In the genomic region with DNA sequence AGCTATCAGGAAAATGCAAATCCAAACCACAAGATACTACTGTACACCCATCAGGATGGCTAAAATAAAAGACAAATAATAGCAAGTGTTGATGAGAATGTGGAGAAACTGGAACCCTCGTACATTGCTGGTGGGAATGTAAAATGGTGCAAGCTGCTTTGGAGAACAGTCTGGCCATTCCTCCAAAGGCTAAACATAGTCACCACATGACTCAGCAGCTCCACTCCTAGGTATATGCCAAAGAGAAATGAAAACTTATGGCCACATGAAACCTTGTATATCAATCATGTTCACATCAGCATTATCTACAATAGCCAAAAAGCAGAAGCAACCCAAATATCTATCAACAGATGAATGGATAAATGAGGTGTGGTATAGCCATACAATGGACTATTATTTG, we compare ENCODE assay signal across 27 cellular contexts. TPM values are rescaled to one million over a fixed set of nuclear protein-coding genes. Genes with fewer than 3 reads are reported as not detected.
DNase-seq lines count a peak whose midpoint lies in the region; ATAC-seq and TF ChIP-seq lines count a peak whose summit lies in the region.
"Had no signal": no experiment of that assay in that cellular context is flagged by ENCODE, and none has a peak within 500 bp of the region (broad histone marks: within the 10 kb centered on the region; RNA-seq: fewer than 3 reads in every experiment).

No MANE protein-coding gene starts in this region.

- no peaks in the 10 kb centered on the region for H3F3A ChIP-seq in PC-3 (ENCODE audit: low read length, unreplicated experiment)

- intact Hi-C loops in PC-3 (cut with micrococcal nuclease) (loop anchor here (10.0 kb wide), 1 partner anchor 78 kb away; no protein-coding TSS in a partner anchor), ascending aorta (cut with DNase I) (loop anchor here (5.0 kb wide), 2 partner anchors 35 to 245 kb away; no protein-coding TSS in a partner anchor)

- CTCF ChIA-PET in PC-3 (lab: Charles Lee), result no interaction called here

- H3K27ac ChIP-seq in PC-3 (ENCODE audit: low read length), result no peak overlapping the region
- H3K27ac ChIP-seq in osteoblast (ENCODE audit: low read depth, low read length), result peak overlapping the region; percentile 18
- H3K27ac ChIP-seq in ascending aorta, result no peak overlapping the region
- H3K27ac ChIP-seq: parathyroid adenoma, right lobe of liver, SJCRH30, thoracic aorta had no signal

- no peaks in the 10 kb centered on the region for H3K9me2 ChIP-seq in PC-3 (replicated peaks; ENCODE audit: low read length)

- no peak overlapping the region for H3K4me3 Mint-ChIP-seq in mesothelial cell of epicardium
- H3K4me3 Mint-ChIP-seq: activated CD4-positive, alpha-beta T cell treated with anti-CD3 and anti-CD28 coated beads for 36 hours; activated T-cell treated with anti-CD3 and anti-CD28 coated beads, Interleukin-2, amount 50 U/mL, for 24 hours; CD14-positive monocyte; nephron progenitor cell had no signal

- H2AFZ ChIP-seq in PC-3 (ENCODE audit: low read length) (no peak overlapping the region), osteoblast (ENCODE audit: low read length) (no peak overlapping the region)
- H2AFZ ChIP-seq: parathyroid adenoma had no signal

- H3K4me1 ChIP-seq in PC-3 (ENCODE audit: insufficient read depth, low read length) (peaks cover 16% of the 10 kb centered on the region), osteoblast (ENCODE audit: insufficient read depth, low read length) (peaks cover 29% of the 10 kb centered on the region), ascending aorta (peaks cover 0 to 5% of the 10 kb centered on the region in 2 donors)
- H3K4me1 ChIP-seq: parathyroid adenoma, SJCRH30 had no signal

- H3K27me3 ChIP-seq in PC-3 (ENCODE audit: low read length) (no peaks in the 10 kb centered on the region), osteoblast (ENCODE audit: insufficient read depth, low read length) (no peaks in the 10 kb centered on the region), ascending aorta (no peaks in the 10 kb centered on the region)
- H3K27me3 ChIP-seq: right lobe of liver, SJCRH30 had no signal

- no TSS peak for BruUV-seq in PC-3 (replicated peaks; lab: Mats Ljungman, UMichigan)

- POLR2A ChIA-PET in PC-3 (lab: Charles Lee; ENCODE audit: unreplicated experiment), result no interaction called here

- H3K79me2 ChIP-seq in PC-3 (ENCODE audit: low read length) (no peaks in the 10 kb centered on the region), osteoblast (ENCODE audit: insufficient read depth, low read length) (no peaks in the 10 kb centered on the region)

- ATAC-seq in PC-3 (no peak), GM21723 (IDR thresholded peaks at IDR 0.05; ENCODE audit: unreplicated experiment) (no peak)
- ATAC-seq: activated CD4-positive, alpha-beta T cell treated with anti-CD3 and anti-CD28 coated beads for 36 hours; Panc1; right lobe of liver had no signal

- no peak for TF ChIP-seq CTCF in PC-3 (conservative IDR thresholded peaks at IDR 0.05; ENCODE audit: low read depth, low read length)
- TF ChIP-seq CTCF in choroid plexus epithelial cell (conservative IDR thresholded peaks at IDR 0.05; ENCODE audit: low read depth, low read length), result no peak
- TF ChIP-seq CTCF in osteoblast (IDR thresholded peaks at IDR 0.05; ENCODE audit: extremely low read depth, low read depth, low read length), result no peak
- TF ChIP-seq CTCF in ascending aorta (IDR thresholded peaks at IDR 0.05), result no peak
- no peak for TF ChIP-seq CTCF in mesothelial cell of epicardium (IDR thresholded peaks at IDR 0.05; ENCODE audit: unreplicated experiment)

- no peaks in the 10 kb centered on the region for H3K4me1 Mint-ChIP-seq in mesothelial cell of epicardium
- H3K4me1 Mint-ChIP-seq: activated CD4-positive, alpha-beta T cell treated with anti-CD3 and anti-CD28 coated beads for 36 hours; CD14-positive monocyte had no signal

- H3K4me3 ChIP-seq in PC-3 (ENCODE audit: low read length) (no peak overlapping the region), choroid plexus epithelial cell (ENCODE audit: low read depth, low read length) (no peak overlapping the region), osteoblast (ENCODE audit: insufficient read depth, low read length) (no peak overlapping the region), ascending aorta (no peak overlapping the region)
- H3K4me3 ChIP-seq: right lobe of liver, SJCRH30, thoracic aorta had no signal

- H3K9ac ChIP-seq in PC-3 (ENCODE audit: low read length), result no peak overlapping the region
- H3K9ac ChIP-seq: parathyroid adenoma had no signal

- H3K27me3 Mint-ChIP-seq in mesothelial cell of epicardium (ENCODE audit: low read depth), result no peaks in the 10 kb centered on the region
- H3K27me3 Mint-ChIP-seq: activated CD4-positive, alpha-beta T cell treated with anti-CD3 and anti-CD28 coated beads for 36 hours; activated T-cell treated with anti-CD3 and anti-CD28 coated beads, Interleukin-2, amount 50 U/mL, for 24 hours had no signal

- H3K4me2 ChIP-seq in PC-3 (ENCODE audit: low read length) (no peak overlapping the region), osteoblast (ENCODE audit: insufficient read depth, low read length) (no peak overlapping the region)

- H3K36me3 ChIP-seq in PC-3 (ENCODE audit: low read depth, low read length) (peaks cover 8% of the 10 kb centered on the region), osteoblast (ENCODE audit: insufficient read depth, low read length) (peaks cover 17% of the 10 kb centered on the region), ascending aorta (peaks cover 3 to 13% of the 10 kb centered on the region in 2 donors)
- H3K36me3 ChIP-seq: SJCRH30 had no signal

- H3K9me3 ChIP-seq in PC-3 (ENCODE audit: low read length), result no peaks in the 10 kb centered on the region
- no peaks in the 10 kb centered on the region for H3K9me3 ChIP-seq in osteoblast (ENCODE audit: low read depth, low read length)
- H3K9me3 ChIP-seq in ascending aorta, result no peaks in the 10 kb centered on the region
- H3K9me3 ChIP-seq: right lobe of liver, SJCRH30, thoracic aorta had no signal

- DNase-seq in EL, result peak; percentile 51
- peak; percentile 12 for DNase-seq in PC-3
- peak; percentile 65 for DNase-seq in choroid plexus epithelial cell (ENCODE audit: low read depth)
- no peak for DNase-seq in osteoblast (ENCODE audit: insufficient read length, low spot score, missing footprints)
- no peak for DNase-seq in ascending aorta (ENCODE audit: low spot score in 2 of 2)
- DNase-seq in midbrain (lab: John Stamatoyannopoulos, UW), result no peak
- DNase-seq in mesothelial cell of epicardium (ENCODE audit: low spot score in 2 of 2, unreplicated experiment in 2 of 2), result no peak
- DNase-seq: activated CD4-positive, alpha-beta T cell treated with anti-CD3 and anti-CD28 coated beads for 36 hours; activated CD8-positive, alpha-beta memory T cell treated with anti-CD3 and anti-CD28 coated beads for 24 hours; activated naive CD4-positive, alpha-beta T cell treated with Interleukin-2 at 50 U/mL for 16 hours; activated T-cell treated with anti-CD3 and anti-CD28 coated beads, Interleukin-2, amount 50 U/mL, for 24 hours; Calu3; hypothalamus; KG1; NCI-H1694; NCI-H524 treated with DMSO at 0.1 percent for 48 hours; nephron progenitor cell; NK-92 treated with Interleukin-12 subunit alpha and Interleukin-12 subunit beta, amount 100 ng/mL, for 24 hours; right lobe of liver; SJCRH30; stimulated activated naive CD4-positive, alpha-beta T cell treated with Interleukin-2 at 50 U/mL for 16 hours; T-helper 1 cell had no signal

- peaks cover 17% of the 10 kb centered on the region for H3K36me3 Mint-ChIP-seq in mesothelial cell of epicardium

- H3K9me3 Mint-ChIP-seq in mesothelial cell of epicardium, result no peaks in the 10 kb centered on the region
- H3K9me3 Mint-ChIP-seq: activated T-cell treated with anti-CD3 and anti-CD28 coated beads, Interleukin-2, amount 50 U/mL, for 24 hours; CD14-positive monocyte; nephron progenitor cell had no signal

- H4K20me1 ChIP-seq in PC-3 (ENCODE audit: low read length) (no peaks in the 10 kb centered on the region), osteoblast (ENCODE audit: insufficient read depth, low read length) (no peaks in the 10 kb centered on the region)

- H3K27ac Mint-ChIP-seq in mesothelial cell of epicardium, result no peak overlapping the region
- H3K27ac Mint-ChIP-seq: activated CD4-positive, alpha-beta T cell treated with anti-CD3 and anti-CD28 coated beads for 36 hours; activated T-cell treated with anti-CD3 and anti-CD28 coated beads, Interleukin-2, amount 50 U/mL, for 24 hours; CD14-positive monocyte had no signal

RNA-seq across cellular contexts. Expression of gene VAC14, which starts 28.5 kb away (rescaled TPM):
- total RNA-seq in PC-3 (2014; rRNA removed) (65.5 and 66.4 TPM in 2 replicates), osteoblast (72.7 and 83.7 TPM in 2 replicates), ascending aorta (75.1 TPM), mesothelial cell of epicardium (36.3 to 39.1 TPM (median 37.9 TPM) in 3 replicates)

Comparison
In these comparisons a context has a peak if more than half of its experiments do, and no peak if none do; other contexts are left out.
1. DNase-seq: peak in EL (single experiment), PC-3 (single experiment) and choroid plexus epithelial cell (single experiment); none in osteoblast (single experiment), ascending aorta (0 of 2), midbrain (single experiment) and mesothelial cell of epicardium (0 of 2).